In genomic region chr10:123865350-123865749, GRCh38 we compare ENCODE assay signal across 21 cellular contexts. TPM values are rescaled to one million over a fixed set of nuclear protein-coding genes. Genes with fewer than 3 reads are reported as not detected.
"Had no signal": no experiment of that assay in that cellular context is flagged by ENCODE, and none has a peak within 500 bp of the region (broad histone marks: within the 10 kb centered on the region; RNA-seq: fewer than 3 reads in every experiment).

No MANE protein-coding gene starts in this region.

- H3K27me3 ChIP-seq: hepatocyte, right lobe of liver, uterus had no signal

- H3K4me1 ChIP-seq: lower lobe of right lung, psoas muscle, right lobe of liver, uterus had no signal

- H3K36me3 Mint-ChIP-seq: activated naive CD4-positive, alpha-beta T cell treated with anti-CD3 and anti-CD28 coated beads, Interleukin-2, amount 10 ng/mL, durations not matched to agents 7 days and 5 days had no signal

- ATAC-seq: activated naive CD8-positive, alpha-beta T cell treated with anti-CD3 and anti-CD28 coated beads, Interleukin-2, amount 50 U/mL, for 24 hours; activated T-cell treated with anti-CD3 and anti-CD28 coated beads, Interleukin-2, amount 50 U/mL, for 4 hours; lower lobe of right lung; psoas muscle; right lobe of liver had no signal

- H3K4me3 Mint-ChIP-seq: activated naive CD4-positive, alpha-beta T cell treated with anti-CD3 and anti-CD28 coated beads, Interleukin-2, amount 10 ng/mL, durations not matched to agents 7 days and 5 days; activated naive CD8-positive, alpha-beta T cell treated with anti-CD3 and anti-CD28 coated beads, Interleukin-2, amount 50 U/mL, for 24 hours; activated T-cell treated with anti-CD3 and anti-CD28 coated beads, Interleukin-2, amount 50 U/mL, for 4 hours; dendritic cell treated with granulocyte-macrophage colony-stimulating factor and Interleukin-4, amounts not matched to agents 40 ng/mL and 50 ng/mL, for 4 days; neural crest cell had no signal

- H3K9me3 ChIP-seq: lower lobe of right lung, psoas muscle, right lobe of liver, uterus had no signal

- H3K4me1 Mint-ChIP-seq: activated naive CD4-positive, alpha-beta T cell treated with anti-CD3 and anti-CD28 coated beads, Interleukin-2, amount 10 ng/mL, durations not matched to agents 7 days and 5 days; activated naive CD8-positive, alpha-beta T cell treated with anti-CD3 and anti-CD28 coated beads, Interleukin-2, amount 50 U/mL, for 24 hours had no signal

- H3K27me3 Mint-ChIP-seq: activated naive CD4-positive, alpha-beta T cell treated with anti-CD3 and anti-CD28 coated beads, Interleukin-2, amount 10 ng/mL, durations not matched to agents 7 days and 5 days; dendritic cell treated with granulocyte-macrophage colony-stimulating factor and Interleukin-4, amounts not matched to agents 40 ng/mL and 50 ng/mL, for 4 days had no signal

- H3K36me3 ChIP-seq: lower lobe of right lung, right lobe of liver, uterus had no signal

- H3K27ac ChIP-seq: lower lobe of right lung, psoas muscle, right lobe of liver, uterus had no signal

- H3K4me3 ChIP-seq: hepatocyte, lower lobe of right lung, psoas muscle, right lobe of liver, smooth muscle cell, uterus had no signal

- H3K27ac Mint-ChIP-seq: activated naive CD8-positive, alpha-beta T cell treated with anti-CD3 and anti-CD28 coated beads, Interleukin-2, amount 50 U/mL, for 24 hours; dendritic cell treated with granulocyte-macrophage colony-stimulating factor and Interleukin-4, amounts not matched to agents 40 ng/mL and 50 ng/mL, for 4 days had no signal

- H3K9me3 Mint-ChIP-seq: activated naive CD4-positive, alpha-beta T cell treated with anti-CD3 and anti-CD28 coated beads, Interleukin-2, amount 10 ng/mL, durations not matched to agents 7 days and 5 days; activated naive CD8-positive, alpha-beta T cell treated with anti-CD3 and anti-CD28 coated beads, Interleukin-2, amount 50 U/mL, for 24 hours; activated T-cell treated with anti-CD3 and anti-CD28 coated beads, Interleukin-2, amount 50 U/mL, for 4 hours; dendritic cell treated with granulocyte-macrophage colony-stimulating factor and Interleukin-4, amounts not matched to agents 40 ng/mL and 50 ng/mL, for 4 days; neural crest cell had no signal

- DNase-seq: activated CD4-positive, alpha-beta T cell treated with anti-CD3 and anti-CD28 coated beads, Interleukin-2, amount 50 U/mL, for 1 hour; activated CD8-positive, alpha-beta memory T cell treated with anti-CD3 and anti-CD28 coated beads, Interleukin-2, amount 50 U/mL, for 4 hours; activated effector memory CD4-positive, alpha-beta T cell treated with Interleukin-2 at 50 U/mL for 16 hours; activated naive CD4-positive, alpha-beta T cell treated with anti-CD3 and anti-CD28 coated beads, Interleukin-2, amount 10 ng/mL, durations not matched to agents 7 days and 5 days; activated naive CD8-positive, alpha-beta T cell treated with anti-CD3 and anti-CD28 coated beads, Interleukin-2, amount 50 U/mL, for 24 hours; activated T-cell treated with anti-CD3 and anti-CD28 coated beads, Interleukin-2, amount 50 U/mL, for 4 hours; anterior cingulate cortex; cerebellar nuclear complex; effector CD8-positive, alpha-beta T cell; lower lobe of right lung; psoas muscle; right lobe of liver; stimulated activated CD4-positive, alpha-beta T cell treated with anti-CD3 and anti-CD28 coated beads, Interleukin-4, amount 100 ng/mL, for 1 hour; uterus had no signal

RNA-seq across cellular contexts. Expression of gene CPXM2, which starts 26.3 kb away (rescaled TPM):
- total RNA-seq: activated T-cell treated with anti-CD3 and anti-CD28 coated beads, Interleukin-2, amount 50 U/mL, for 4 hours; fibroblast of villous mesenchyme; myocyte; neural crest cell; T-helper 1 cell treated with Interleukin-12 subunit alpha and Interleukin-12 subunit beta and Interleukin-4 antibody, amounts not matched to agents 30 ng/mL and 1 ng/mL, for 36 hours had no signal
